In the genomic region with DNA sequence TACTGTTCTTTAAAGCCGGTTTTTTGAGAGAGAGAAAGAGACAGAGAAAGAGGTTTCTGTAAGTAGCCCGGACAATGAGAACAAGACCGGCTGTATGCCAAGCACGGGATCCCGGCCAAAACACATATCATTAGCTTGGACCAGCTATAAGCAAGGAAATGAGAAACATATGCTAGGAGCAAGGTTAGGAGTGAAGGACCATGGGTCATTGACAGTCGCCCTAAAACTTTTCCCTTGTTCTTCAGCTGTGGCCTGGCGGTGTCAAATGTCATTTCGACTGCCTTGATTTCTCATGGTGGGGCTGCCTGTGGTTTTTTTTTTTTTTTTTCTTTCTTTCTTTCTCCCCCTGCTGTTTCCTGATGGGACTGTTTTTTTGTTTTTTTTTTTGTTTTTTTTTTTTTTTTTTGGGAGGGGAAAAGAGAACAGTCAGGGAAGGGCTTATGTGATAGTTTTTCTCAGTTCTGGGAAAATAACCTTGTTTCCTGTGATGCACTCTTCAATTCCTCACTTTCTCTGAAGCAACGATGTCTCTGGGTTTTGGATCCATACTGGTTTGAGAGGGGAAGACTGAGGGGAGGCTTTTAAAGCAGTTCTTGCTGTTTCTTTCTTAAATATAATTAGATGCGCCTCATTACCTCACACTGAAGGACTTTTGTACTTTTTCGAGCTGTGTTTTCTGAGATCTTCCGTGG, we compare ENCODE assay signal across 9 cellular contexts.
A peak's percentile ranks its signal among the peaks of the same experiment; 100 is the strongest.
DNase-seq lines count a peak whose midpoint lies in the region; ATAC-seq, FAIRE-seq and TF ChIP-seq lines count a peak whose summit lies in the region.
"Had no signal": no experiment of that assay in that cellular context is flagged by ENCODE, and none has a peak within 500 bp of the region (broad histone marks: within the 10 kb centered on the region; RNA-seq: fewer than 3 reads in every experiment).

No MANE protein-coding gene starts in this region.

- peak overlapping the region; percentile 3 for H3K4me3 ChIP-seq in fibroblast of the aortic adventitia (ENCODE audit: low read depth, low read length)

- ATAC-seq in HG03442 (IDR thresholded peaks at IDR 0.05; ENCODE audit: unreplicated experiment) (no peak), omental fat pad (ENCODE audit: low FRiP score) (no peak), GM18858 (IDR thresholded peaks at IDR 0.05; ENCODE audit: unreplicated experiment) (no peak)

- H3K9me3 Mint-ChIP-seq in progenitor cell of endocrine pancreas (ENCODE audit: low read depth): no peaks in the 10 kb centered on the region

- peak overlapping the region; percentile 2 for H3K27ac Mint-ChIP-seq in progenitor cell of endocrine pancreas

- H3K4me1 Mint-ChIP-seq in progenitor cell of endocrine pancreas (ENCODE audit: low read depth): peaks cover 17% of the 10 kb centered on the region

- no peak overlapping the region for H3K4me3 Mint-ChIP-seq in progenitor cell of endocrine pancreas (ENCODE audit: low read depth)

- DNase-seq in H54 (ENCODE audit: insufficient read length, low spot score) (peak; percentile 36), RPMI7951 (ENCODE audit: low read depth) (peak; percentile 98), fibroblast of the aortic adventitia (ENCODE audit: low read depth) (peak; percentile 98), progenitor cell of endocrine pancreas (ENCODE audit: low spot score, unreplicated experiment) (no peak), omental fat pad (ENCODE audit: low spot score) (no peak), T-helper 2 cell (no peak)

- H3K27me3 Mint-ChIP-seq in progenitor cell of endocrine pancreas: peaks cover 45% of the 10 kb centered on the region

- no peak for FAIRE-seq in H54 (lab: Jason Lieb, UNC)
- FAIRE-seq: keratinocyte had no signal

- peak; percentile 66 for TF ChIP-seq CTCF in fibroblast of the aortic adventitia (IDR thresholded peaks at IDR 0.05; ENCODE audit: insufficient read depth, low read length)
- peak; percentile 45 for TF ChIP-seq CTCF in progenitor cell of endocrine pancreas (IDR thresholded peaks at IDR 0.05; ENCODE audit: unreplicated experiment)
- TF ChIP-seq CTCF in omental fat pad (IDR thresholded peaks at IDR 0.05): no peak

- H3K36me3 Mint-ChIP-seq in progenitor cell of endocrine pancreas (ENCODE audit: insufficient read depth): no peaks in the 10 kb centered on the region

- TF ChIP-seq POLR2A in H54 (IDR thresholded peaks at IDR 0.05; ENCODE audit: low read depth, low read length): no peak

Comparison
In these comparisons a context has a peak if more than half of its experiments do, and no peak if none do; other contexts are left out.
1. DNase-seq: peak in H54 (single experiment), RPMI7951 (single experiment) and fibroblast of the aortic adventitia (single experiment); none in progenitor cell of endocrine pancreas (single experiment), omental fat pad (single experiment) and T-helper 2 cell (0 of 5).
2. CTCF ChIP-seq: peak in fibroblast of the aortic adventitia (single experiment) and progenitor cell of endocrine pancreas (single experiment); none in omental fat pad (0 of 3).